ENCODE assay signal across 37 cellular contexts in the genomic region with DNA sequence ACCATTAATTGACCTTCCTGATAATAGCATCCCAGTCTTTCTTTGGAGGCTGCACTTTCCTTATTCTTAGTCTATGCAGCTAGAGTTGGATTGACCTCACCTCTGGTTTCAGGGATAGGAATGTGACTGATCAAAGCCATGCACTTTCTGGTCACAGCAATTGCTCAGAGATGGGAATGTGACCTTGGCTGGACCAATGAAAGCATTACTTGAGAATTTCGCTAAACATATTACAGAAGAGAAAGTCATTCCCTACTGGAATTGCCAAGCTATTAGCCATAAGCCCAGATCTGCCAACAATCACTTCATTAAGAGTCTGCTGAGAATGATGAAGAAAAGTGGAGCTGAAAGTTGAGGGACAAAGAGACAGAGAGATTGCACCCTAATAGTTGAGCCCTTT. TPM values are rescaled to one million over a fixed set of nuclear protein-coding genes. Genes with fewer than 3 reads are reported as not detected.
"Had no signal": no experiment of that assay in that cellular context is flagged by ENCODE, and none has a peak within 500 bp of the region (broad histone marks: within the 10 kb centered on the region; RNA-seq: fewer than 3 reads in every experiment).

No MANE protein-coding gene starts in this region.

- H3K4me1 ChIP-seq: gastroesophageal sphincter, heart right ventricle had no signal

- H3K36me3 Mint-ChIP-seq: activated naive CD4-positive, alpha-beta T cell treated with anti-CD3 and anti-CD28 coated beads, Interleukin-2, amount 10 ng/mL, durations not matched to agents 7 days and 5 days; activated naive CD4-positive, alpha-beta T cell treated with anti-CD3 and anti-CD28 coated beads, Interleukin-2, amount 50 U/mL, for 72 hours; activated naive CD8-positive, alpha-beta T cell treated with anti-CD3 and anti-CD28 coated beads, Interleukin-2, amount 10 ng/mL, durations not matched to agents 7 days and 5 days had no signal

- H3K9me3 ChIP-seq: ascending aorta, esophagus muscularis mucosa, gastroesophageal sphincter, heart right ventricle had no signal

- DNase-seq: activated B cell treated with CpG ODN at 0.5 μM for 24 hours; activated CD4-positive, alpha-beta memory T cell treated with anti-CD3 and anti-CD28 coated beads, Interleukin-2, amount 10 ng/mL, durations not matched to agents 7 days and 5 days; activated CD4-positive, alpha-beta T cell treated with anti-CD3 and anti-CD28 coated beads for 36 hours; activated CD4-positive, alpha-beta T cell treated with anti-CD3 and anti-CD28 coated beads, Interleukin-2, amount 10 ng/mL, durations not matched to agents 24 days and 14 days; activated CD4-positive, alpha-beta T cell treated with anti-CD3 and anti-CD28 coated beads, Interleukin-2, amount 50 U/mL, for 4 hours; activated CD8-positive, alpha-beta memory T cell treated with anti-CD3 and anti-CD28 coated beads, Interleukin-2, amount 50 U/mL, for 48 hours; activated gamma-delta T cell; activated naive CD4-positive, alpha-beta T cell; activated naive CD4-positive, alpha-beta T cell treated with anti-CD3 and anti-CD28 coated beads, Interleukin-2, amount 10 ng/mL, durations not matched to agents 7 days and 5 days; activated naive CD8-positive, alpha-beta T cell treated with anti-CD3 and anti-CD28 coated beads, Interleukin-2, amount 10 ng/mL, durations not matched to agents 7 days and 5 days; activated T-cell treated with anti-CD3 and anti-CD28 coated beads for 4 hours; activated T-cell treated with anti-CD3 and anti-CD28 coated beads, Interleukin-2, amount 50 U/mL, for 24 hours; activated T-cell treated with anti-CD3 and anti-CD28 coated beads, Interleukin-2, amount 50 U/mL, for 72 hours; brain microvascular endothelial cell; caudate nucleus; cortex of kidney; dermis blood vessel endothelial cell; effector CD4-positive, alpha-beta T cell; effector memory CD8-positive, alpha-beta T cell; erythroblast; foreskin melanocyte; heart right ventricle; T-helper 1 cell; T-helper 17 cell; T1000; WERI-Rb-1 had no signal

- H3K4me1 Mint-ChIP-seq: activated B cell treated with CpG ODN at 0.5 μM for 24 hours; activated CD4-positive, alpha-beta memory T cell treated with anti-CD3 and anti-CD28 coated beads, Interleukin-2, amount 10 ng/mL, durations not matched to agents 7 days and 5 days; activated CD4-positive, alpha-beta T cell treated with anti-CD3 and anti-CD28 coated beads for 36 hours; activated CD4-positive, alpha-beta T cell treated with anti-CD3 and anti-CD28 coated beads, Interleukin-2, amount 10 ng/mL, durations not matched to agents 24 days and 14 days; activated naive CD4-positive, alpha-beta T cell treated with anti-CD3 and anti-CD28 coated beads, Interleukin-2, amount 10 ng/mL, durations not matched to agents 7 days and 5 days; activated naive CD8-positive, alpha-beta T cell treated with anti-CD3 and anti-CD28 coated beads, Interleukin-2, amount 10 ng/mL, durations not matched to agents 7 days and 5 days had no signal

- H3K4me3 Mint-ChIP-seq: activated B cell treated with CpG ODN at 0.5 μM for 24 hours; activated CD4-positive, alpha-beta memory T cell treated with anti-CD3 and anti-CD28 coated beads, Interleukin-2, amount 10 ng/mL, durations not matched to agents 7 days and 5 days; activated CD4-positive, alpha-beta T cell treated with anti-CD3 and anti-CD28 coated beads for 36 hours; activated CD4-positive, alpha-beta T cell treated with anti-CD3 and anti-CD28 coated beads, Interleukin-2, amount 10 ng/mL, durations not matched to agents 24 days and 14 days; activated naive CD4-positive, alpha-beta T cell treated with anti-CD3 and anti-CD28 coated beads, Interleukin-2, amount 10 ng/mL, durations not matched to agents 7 days and 5 days; activated naive CD8-positive, alpha-beta T cell treated with anti-CD3 and anti-CD28 coated beads, Interleukin-2, amount 10 ng/mL, durations not matched to agents 7 days and 5 days; activated T-cell treated with anti-CD3 and anti-CD28 coated beads, Interleukin-2, amount 50 U/mL, for 24 hours; activated T-cell treated with anti-CD3 and anti-CD28 coated beads, Interleukin-2, amount 50 U/mL, for 72 hours; effector memory CD8-positive, alpha-beta T cell; T-helper 17 cell; T-helper 2 cell treated with Interferon-gamma antibody and Interleukin-4, amounts not matched to agents 5 μg/mL and 100 μg/mL, for 36 hours had no signal

- H3K9me3 Mint-ChIP-seq: activated B cell treated with CpG ODN at 0.5 μM for 24 hours; activated CD4-positive, alpha-beta memory T cell treated with anti-CD3 and anti-CD28 coated beads, Interleukin-2, amount 10 ng/mL, durations not matched to agents 7 days and 5 days; activated CD4-positive, alpha-beta T cell treated with anti-CD3 and anti-CD28 coated beads, Interleukin-2, amount 10 ng/mL, durations not matched to agents 24 days and 14 days; activated naive CD4-positive, alpha-beta T cell treated with anti-CD3 and anti-CD28 coated beads, Interleukin-2, amount 10 ng/mL, durations not matched to agents 7 days and 5 days; activated naive CD4-positive, alpha-beta T cell treated with anti-CD3 and anti-CD28 coated beads, Interleukin-2, amount 50 U/mL, for 72 hours; activated naive CD8-positive, alpha-beta T cell treated with anti-CD3 and anti-CD28 coated beads, Interleukin-2, amount 10 ng/mL, durations not matched to agents 7 days and 5 days; activated T-cell treated with anti-CD3 and anti-CD28 coated beads, Interleukin-2, amount 50 U/mL, for 24 hours; activated T-cell treated with anti-CD3 and anti-CD28 coated beads, Interleukin-2, amount 50 U/mL, for 72 hours; effector memory CD8-positive, alpha-beta T cell; T-helper 2 cell treated with Interferon-gamma antibody and Interleukin-4, amounts not matched to agents 5 μg/mL and 100 μg/mL, for 36 hours had no signal

- H3K27ac Mint-ChIP-seq: activated B cell treated with CpG ODN at 0.5 μM for 24 hours; activated CD4-positive, alpha-beta memory T cell treated with anti-CD3 and anti-CD28 coated beads, Interleukin-2, amount 10 ng/mL, durations not matched to agents 7 days and 5 days; activated CD4-positive, alpha-beta T cell treated with anti-CD3 and anti-CD28 coated beads for 36 hours; activated CD4-positive, alpha-beta T cell treated with anti-CD3 and anti-CD28 coated beads, Interleukin-2, amount 10 ng/mL, durations not matched to agents 24 days and 14 days; activated naive CD4-positive, alpha-beta T cell treated with anti-CD3 and anti-CD28 coated beads, Interleukin-2, amount 10 ng/mL, durations not matched to agents 7 days and 5 days; activated naive CD4-positive, alpha-beta T cell treated with anti-CD3 and anti-CD28 coated beads, Interleukin-2, amount 50 U/mL, for 72 hours; activated naive CD8-positive, alpha-beta T cell treated with anti-CD3 and anti-CD28 coated beads, Interleukin-2, amount 10 ng/mL, durations not matched to agents 7 days and 5 days; activated T-cell treated with anti-CD3 and anti-CD28 coated beads, Interleukin-2, amount 50 U/mL, for 24 hours; activated T-cell treated with anti-CD3 and anti-CD28 coated beads, Interleukin-2, amount 50 U/mL, for 72 hours; effector memory CD8-positive, alpha-beta T cell; T-helper 17 cell; T-helper 2 cell treated with Interferon-gamma antibody and Interleukin-4, amounts not matched to agents 5 μg/mL and 100 μg/mL, for 36 hours had no signal

- H3K27me3 ChIP-seq: ascending aorta, brain microvascular endothelial cell, esophagus muscularis mucosa, gastroesophageal sphincter, heart right ventricle had no signal

- H3K36me3 ChIP-seq: ascending aorta, brain microvascular endothelial cell, esophagus muscularis mucosa, gastroesophageal sphincter, heart right ventricle, WERI-Rb-1 had no signal

- FAIRE-seq: colon had no signal

- H3K4me3 ChIP-seq: ascending aorta, esophagus muscularis mucosa, gastroesophageal sphincter, heart right ventricle had no signal

- H3K27ac ChIP-seq: ascending aorta, brain microvascular endothelial cell, esophagus muscularis mucosa, gastroesophageal sphincter, heart right ventricle, WERI-Rb-1 had no signal

RNA-seq across cellular contexts. Expression of a gene that starts 32.7 kb away (rescaled TPM):
- total RNA-seq: activated B cell treated with CpG ODN at 0.5 μM for 24 hours; activated CD4-positive, alpha-beta memory T cell treated with anti-CD3 and anti-CD28 coated beads, Interleukin-2, amount 10 ng/mL, durations not matched to agents 7 days and 5 days; activated CD4-positive, alpha-beta T cell treated with anti-CD3 and anti-CD28 coated beads for 36 hours; activated CD4-positive, alpha-beta T cell treated with anti-CD3 and anti-CD28 coated beads, Interleukin-2, amount 10 ng/mL, durations not matched to agents 24 days and 14 days; activated naive CD4-positive, alpha-beta T cell treated with anti-CD3 and anti-CD28 coated beads, Interleukin-2, amount 50 U/mL, for 72 hours; activated naive CD8-positive, alpha-beta T cell treated with anti-CD3 and anti-CD28 coated beads, Interleukin-2, amount 10 ng/mL, durations not matched to agents 7 days and 5 days; activated T-cell treated with anti-CD3 and anti-CD28 coated beads, Interleukin-2, amount 50 U/mL, for 72 hours; ascending aorta; bronchial epithelial cell; chondrocyte; dermis blood vessel endothelial cell; esophagus muscularis mucosa; fibroblast of villous mesenchyme; gastroesophageal sphincter; glomerular endothelial cell; T-helper 17 cell had no signal
- polyA plus RNA-seq: fibroblast of lung, heart right ventricle had no signal
